8 cellular contexts compared by ENCODE assay signal in genomic region chr5:67003906-67004729, GRCh38.
A peak's percentile ranks its signal among the peaks of the same experiment; 100 is the strongest.
DNase-seq lines count a peak whose midpoint lies in the region; ATAC-seq and TF ChIP-seq lines count a peak whose summit lies in the region.

No MANE protein-coding gene starts in this region.

- H3K4me3 Mint-ChIP-seq in nephron: peak overlapping the region; percentile 90 to 95 (median 93)
- H3K4me3 Mint-ChIP-seq in stimulated activated naive B cell treated with anti-CD40 and anti-IgM and Interleukin-4, amounts not matched to agents 10 μg/mL and 1 μg/mL and 100 μg/mL, for 72 hours: peak overlapping the region; percentile 92 to 95

- peak overlapping the region; percentile 55 for H2AFZ ChIP-seq in Karpas-422 (ENCODE audit: low read length)

- H3K27me3 ChIP-seq in Karpas-422 (ENCODE audit: low read length) (no peaks in the 10 kb centered on the region), RWPE2 (ENCODE audit: insufficient read depth, poor library complexity, severe bottlenecking) (no peaks in the 10 kb centered on the region)

- H3K9me3 Mint-ChIP-seq in nephron: no peaks in the 10 kb centered on the region
- H3K9me3 Mint-ChIP-seq in stimulated activated naive B cell treated with anti-CD40 and anti-IgM and Interleukin-4, amounts not matched to agents 10 μg/mL and 1 μg/mL and 100 μg/mL, for 72 hours: no peaks in the 10 kb centered on the region

- H3K4me3 ChIP-seq in Karpas-422 (ENCODE audit: low read length) (peak overlapping the region; percentile 65), RWPE2 (ENCODE audit: severe bottlenecking) (peak overlapping the region; percentile 43), fibroblast of villous mesenchyme (ENCODE audit: low read depth, low read length) (peak overlapping the region; percentile 66)

- H3K9ac ChIP-seq in Karpas-422 (ENCODE audit: low read length): peak overlapping the region; percentile 63

- H3K36me3 ChIP-seq in Karpas-422 (ENCODE audit: insufficient read depth, low read length) (no peaks in the 10 kb centered on the region), RWPE2 (ENCODE audit: low read depth) (no peaks in the 10 kb centered on the region)

- H3K4me1 Mint-ChIP-seq in nephron: peaks cover 26% of the 10 kb centered on the region
- peaks cover 12 to 25% of the 10 kb centered on the region in 2 donors for H3K4me1 Mint-ChIP-seq in stimulated activated naive B cell treated with anti-CD40 and anti-IgM and Interleukin-4, amounts not matched to agents 10 μg/mL and 1 μg/mL and 100 μg/mL, for 72 hours

- H3K36me3 Mint-ChIP-seq in nephron (ENCODE audit: low read depth): no peaks in the 10 kb centered on the region
- no peaks in the 10 kb centered on the region for H3K36me3 Mint-ChIP-seq in stimulated activated naive B cell treated with anti-CD40 and anti-IgM and Interleukin-4, amounts not matched to agents 10 μg/mL and 1 μg/mL and 100 μg/mL, for 72 hours

- peaks cover under 1% of the 10 kb centered on the region for H3K27me3 Mint-ChIP-seq in nephron (ENCODE audit: low read depth)
- H3K27me3 Mint-ChIP-seq in stimulated activated naive B cell treated with anti-CD40 and anti-IgM and Interleukin-4, amounts not matched to agents 10 μg/mL and 1 μg/mL and 100 μg/mL, for 72 hours: no peaks in the 10 kb centered on the region

- no peaks in the 10 kb centered on the region for H4K20me1 ChIP-seq in Karpas-422 (ENCODE audit: insufficient read depth, low read depth, low read length)

- ATAC-seq in GM21367 (IDR thresholded peaks at IDR 0.05; ENCODE audit: unreplicated experiment): peak; percentile 76
- ATAC-seq in RWPE2 (ENCODE audit: low read depth): peak; percentile 75
- peak; percentile 85 to 88 for ATAC-seq in stimulated activated naive B cell treated with anti-CD40 and anti-IgM and Interleukin-4, amounts not matched to agents 10 μg/mL and 1 μg/mL and 100 μg/mL, for 72 hours (replicated peaks)

- H3K27ac ChIP-seq in Karpas-422 (ENCODE audit: low read length) (no peak overlapping the region), RWPE2 (ENCODE audit: poor library complexity, severe bottlenecking) (peak overlapping the region; percentile 99)

- H3K9me2 ChIP-seq in Karpas-422 (replicated peaks; ENCODE audit: insufficient read depth, low read length): no peaks in the 10 kb centered on the region

- peak overlapping the region; percentile 64 for H3K4me2 ChIP-seq in Karpas-422 (ENCODE audit: low read depth, low read length, poor library complexity, severe bottlenecking)

- no peaks in the 10 kb centered on the region for H3K9me3 ChIP-seq in Karpas-422 (ENCODE audit: low read length)
- H3K9me3 ChIP-seq in RWPE2 (ENCODE audit: severe bottlenecking): no peaks in the 10 kb centered on the region

- peak overlapping the region; percentile 95 to 98 (median 95) for H3K27ac Mint-ChIP-seq in nephron
- H3K27ac Mint-ChIP-seq in stimulated activated naive B cell treated with anti-CD40 and anti-IgM and Interleukin-4, amounts not matched to agents 10 μg/mL and 1 μg/mL and 100 μg/mL, for 72 hours: peak overlapping the region; percentile 93

- DNase-seq in Ammon's horn (ENCODE audit: low spot score): peak; percentile 81
- peak; percentile 94 for DNase-seq in Karpas-422
- peak; percentile 95 for DNase-seq in RWPE2 (ENCODE audit: low spot score)
- DNase-seq in activated gamma-delta T cell (lab: John Stamatoyannopoulos, UW): peak; percentile 60
- DNase-seq in fibroblast of villous mesenchyme (ENCODE audit: low read depth): peak; percentile 83
- DNase-seq in stimulated activated naive B cell treated with anti-CD40 and anti-IgM and Interleukin-4, amounts not matched to agents 10 μg/mL and 1 μg/mL and 100 μg/mL, for 72 hours: peak; percentile 71

- H3K79me2 ChIP-seq in Karpas-422 (ENCODE audit: low read length): no peaks in the 10 kb centered on the region

- TF ChIP-seq CTCF in RWPE2 (IDR thresholded peaks at IDR 0.05; ENCODE audit: poor library complexity, severe bottlenecking) (no peak), fibroblast of villous mesenchyme (IDR thresholded peaks at IDR 0.05; ENCODE audit: insufficient read depth, low read depth, low read length) (no peak), nephron (IDR thresholded peaks at IDR 0.05; ENCODE audit: unreplicated experiment in 3 of 3) (no peak)

- H3K4me1 ChIP-seq in Karpas-422 (ENCODE audit: low read length): peaks cover 27% of the 10 kb centered on the region
- H3K4me1 ChIP-seq in RWPE2 (ENCODE audit: insufficient read depth, poor library complexity, severe bottlenecking): peaks cover 33% of the 10 kb centered on the region
